In the genomic region with DNA sequence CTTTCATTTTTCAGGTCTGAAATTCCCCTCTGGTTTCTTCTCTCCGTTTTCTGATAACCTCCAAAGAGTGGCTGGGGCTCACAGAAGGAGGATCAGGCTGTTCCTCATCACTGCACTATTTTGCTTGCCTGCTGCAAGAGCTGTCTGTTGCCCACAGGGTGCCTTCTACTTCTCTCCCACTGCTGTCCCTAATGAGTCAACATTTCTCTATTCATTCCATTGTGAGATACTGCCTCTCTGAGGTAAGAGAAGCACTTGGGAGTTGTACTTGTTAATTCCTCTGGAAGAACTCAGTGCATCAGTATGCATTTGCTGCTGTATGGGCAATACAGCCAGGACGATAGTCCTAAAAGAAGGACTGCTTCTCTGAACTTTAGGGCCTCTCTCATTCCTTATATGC, we compare ENCODE assay signal across 21 cellular contexts. TPM values are rescaled to one million over a fixed set of nuclear protein-coding genes. Genes with fewer than 3 reads are reported as not detected.
DNase-seq lines count a peak whose midpoint lies in the region; ATAC-seq and TF ChIP-seq lines count a peak whose summit lies in the region.
"Had no signal": no experiment of that assay in that cellular context is flagged by ENCODE, and none has a peak within 500 bp of the region (broad histone marks: within the 10 kb centered on the region; RNA-seq: fewer than 3 reads in every experiment).

No MANE protein-coding gene starts in this region.

- DNase-seq in EL (peak; percentile 54), OCI-M1 (lab: John Stamatoyannopoulos, UW) (peak; percentile 3), choroid plexus epithelial cell (ENCODE audit: low read depth) (peak; percentile 83), kidney tubule cell (ENCODE audit: low spot score) (peak; percentile 16), midbrain (lab: John Stamatoyannopoulos, UW) (no peak)
- no peak for DNase-seq in activated CD4-positive, alpha-beta memory T cell treated with anti-CD3 and anti-CD28 coated beads for 36 hours
- DNase-seq: activated CD8-positive, alpha-beta memory T cell treated with anti-CD3 and anti-CD28 coated beads, Interleukin-2, amount 50 U/mL, for 4 hours; DMS 273 treated with DMSO at 0.1 percent for 48 hours; dorsolateral prefrontal cortex; left lung; MG63; NCI-H2029 treated with DMSO at 0.1 percent for 48 hours; NCI-H510A; right cardiac atrium; stimulated activated naive CD8-positive, alpha-beta T cell treated with anti-CD3 and anti-CD28 coated beads, Interleukin-15, Interleukin-2, amounts not matched to agents 100 U/mL and 50 U/mL, for 24 hours; transverse colon had no signal

- TF ChIP-seq CTCF in choroid plexus epithelial cell (conservative IDR thresholded peaks at IDR 0.05; ENCODE audit: low read depth, low read length) = peak; percentile 34

- H3K36me3 Mint-ChIP-seq in activated CD4-positive, alpha-beta memory T cell treated with anti-CD3 and anti-CD28 coated beads for 36 hours = no peaks in the 10 kb centered on the region

- intact Hi-C loops in activated CD4-positive, alpha-beta memory T cell treated with anti-CD3 and anti-CD28 coated beads for 36 hours (cut with micrococcal nuclease) = loop anchor here (5.0 kb wide), 1 partner anchor 49 kb away; no protein-coding TSS in a partner anchor

- H3K9me3 Mint-ChIP-seq in activated CD4-positive, alpha-beta memory T cell treated with anti-CD3 and anti-CD28 coated beads for 36 hours = no peaks in the 10 kb centered on the region
- H3K9me3 Mint-ChIP-seq: T-helper 2 cell treated with Interferon-gamma antibody and Interleukin-4, amounts not matched to agents 5 μg/mL and 100 μg/mL, for 36 hours had no signal

- CTCF ChIA-PET in activated CD4-positive, alpha-beta memory T cell treated with anti-CD3 and anti-CD28 coated beads for 36 hours (lab: Charles Lee) = no interaction called here

- no peak overlapping the region for H3K27ac Mint-ChIP-seq in activated CD4-positive, alpha-beta memory T cell treated with anti-CD3 and anti-CD28 coated beads for 36 hours
- H3K27ac Mint-ChIP-seq: T-helper 2 cell treated with Interferon-gamma antibody and Interleukin-4, amounts not matched to agents 5 μg/mL and 100 μg/mL, for 36 hours had no signal

- ATAC-seq in HG02884 (IDR thresholded peaks at IDR 0.05; ENCODE audit: unreplicated experiment) (no peak), HG03565 (IDR thresholded peaks at IDR 0.05; ENCODE audit: unreplicated experiment) (no peak)
- ATAC-seq: left lung; right cardiac atrium; stimulated activated naive CD8-positive, alpha-beta T cell treated with anti-CD3 and anti-CD28 coated beads, Interleukin-15, Interleukin-2, amounts not matched to agents 100 U/mL and 50 U/mL, for 24 hours had no signal

- no peaks in the 10 kb centered on the region for H3K27me3 Mint-ChIP-seq in activated CD4-positive, alpha-beta memory T cell treated with anti-CD3 and anti-CD28 coated beads for 36 hours

- POLR2A ChIA-PET in activated CD4-positive, alpha-beta memory T cell treated with anti-CD3 and anti-CD28 coated beads for 36 hours (lab: Charles Lee) = no interaction called here

- H3K4me1 Mint-ChIP-seq in activated CD4-positive, alpha-beta memory T cell treated with anti-CD3 and anti-CD28 coated beads for 36 hours (ENCODE audit: low read depth) = no peaks in the 10 kb centered on the region

- no peak overlapping the region for H3K4me3 Mint-ChIP-seq in activated CD4-positive, alpha-beta memory T cell treated with anti-CD3 and anti-CD28 coated beads for 36 hours
- H3K4me3 Mint-ChIP-seq: T-helper 2 cell treated with Interferon-gamma antibody and Interleukin-4, amounts not matched to agents 5 μg/mL and 100 μg/mL, for 36 hours had no signal

- no peak overlapping the region for H3K4me3 ChIP-seq in choroid plexus epithelial cell (ENCODE audit: low read depth, low read length)
- H3K4me3 ChIP-seq: BLaER1 treated with 17β-estradiol and CSF1 and Interleukin-3, amounts not matched to agents 10 nM and 100 nM; dorsolateral prefrontal cortex; left lung; MG63; transverse colon had no signal

RNA-seq across cellular contexts. Expression of gene CT47B1, which starts 34.8 kb away (rescaled TPM):
- total RNA-seq in activated CD4-positive, alpha-beta memory T cell treated with anti-CD3 and anti-CD28 coated beads for 36 hours = not detected
- total RNA-seq: dorsolateral prefrontal cortex, left lung, mucosa of gallbladder, right cardiac atrium, transverse colon had no signal

Comparison
In these comparisons a context has a peak if more than half of its experiments do, and no peak if none do; other contexts are left out.
1. DNase-seq: peak in EL (single experiment), OCI-M1 (single experiment), choroid plexus epithelial cell (single experiment) and kidney tubule cell (single experiment); none in activated CD4-positive, alpha-beta memory T cell treated with anti-CD3 and anti-CD28 coated beads for 36 hours (single experiment) and midbrain (single experiment).